In genomic region chr2:63879876-63880433, GRCh38 we compare ENCODE assay signal across 25 cellular contexts.
"Had no signal": no experiment of that assay in that cellular context is flagged by ENCODE, and none has a peak within 500 bp of the region (broad histone marks: within the 10 kb centered on the region; RNA-seq: fewer than 3 reads in every experiment).

No MANE protein-coding gene starts in this region.

- H3K27ac ChIP-seq: body of pancreas, foreskin keratinocyte, thyroid gland, upper lobe of right lung, VCaP had no signal

- H3K27me3 Mint-ChIP-seq: activated CD4-positive, alpha-beta T cell treated with anti-CD3 and anti-CD28 coated beads, Interleukin-2, amount 10 ng/mL, durations not matched to agents 7 days and 5 days; activated CD8-positive, alpha-beta memory T cell treated with anti-CD3 and anti-CD28 coated beads, Interleukin-2, amount 10 ng/mL, durations not matched to agents 7 days and 5 days; activated CD8-positive, alpha-beta T cell treated with anti-CD3 and anti-CD28 coated beads for 36 hours; activated naive CD4-positive, alpha-beta T cell treated with anti-CD3 and anti-CD28 coated beads, Interleukin-2, amount 50 U/mL, for 24 hours; dendritic cell treated with granulocyte-macrophage colony-stimulating factor and Interleukin-4, amounts not matched to agents 40 ng/mL and 50 ng/mL, for 4 days; progenitor cell of endocrine pancreas; stimulated activated naive CD8-positive, alpha-beta T cell treated with anti-CD3 and anti-CD28 coated beads, Interleukin-15, Interleukin-2, amounts not matched to agents 100 ng/mL and 50 ng/mL, for 24 hours had no signal

- H3K27ac Mint-ChIP-seq: activated CD8-positive, alpha-beta memory T cell treated with anti-CD3 and anti-CD28 coated beads, Interleukin-2, amount 10 ng/mL, durations not matched to agents 7 days and 5 days; progenitor cell of endocrine pancreas; stimulated activated naive CD8-positive, alpha-beta T cell treated with anti-CD3 and anti-CD28 coated beads, Interleukin-15, Interleukin-2, amounts not matched to agents 100 ng/mL and 50 ng/mL, for 24 hours; T-helper 2 cell treated with Interferon-gamma antibody and Interleukin-4, amounts not matched to agents 5 μg/mL and 100 μg/mL, for 36 hours had no signal

- DNase-seq: activated CD4-positive, alpha-beta T cell treated with anti-CD3 and anti-CD28 coated beads, Interleukin-2, amount 10 ng/mL, durations not matched to agents 7 days and 5 days; activated CD4-positive, CD25-positive, alpha-beta regulatory T cell treated with anti-CD3 and anti-CD28 coated beads, Interleukin-2, amount 50 U/mL, for 72 hours; activated CD8-positive, alpha-beta memory T cell treated with anti-CD3 and anti-CD28 coated beads, Interleukin-2, amount 10 ng/mL, durations not matched to agents 7 days and 5 days; activated CD8-positive, alpha-beta T cell treated with anti-CD3 and anti-CD28 coated beads for 36 hours; activated gamma-delta T cell treated with Interleukin-2 at 50 U/mL for 16 hours; activated T-cell treated with anti-CD3 and anti-CD28 coated beads for 4 hours; anterior cingulate cortex; body of pancreas; effector CD4-positive, alpha-beta T cell; erythroblast; foreskin keratinocyte; left ventricle myocardium superior; mesenchymal stem cell; mucosa of descending colon; stimulated activated CD4-positive, alpha-beta T cell treated with anti-CD3 and anti-CD28 coated beads, Interleukin-12 subunit alpha, Interleukin-12 subunit beta, amount 100 ng/mL, for 4 hours; stimulated activated CD4-positive, alpha-beta T cell treated with anti-CD3 and anti-CD28 coated beads, Interleukin-4, amount 100 ng/mL, for 4 hours; substantia nigra; thyroid gland; upper lobe of right lung had no signal

- ATAC-seq: activated CD8-positive, alpha-beta memory T cell treated with anti-CD3 and anti-CD28 coated beads, Interleukin-2, amount 10 ng/mL, durations not matched to agents 7 days and 5 days; activated CD8-positive, alpha-beta T cell treated with anti-CD3 and anti-CD28 coated beads for 36 hours; body of pancreas; foreskin keratinocyte; left ventricle myocardium superior; mucosa of descending colon; upper lobe of right lung had no signal

- H3K9me3 ChIP-seq: body of pancreas, mucosa of descending colon, thyroid gland, upper lobe of right lung had no signal

- H3K4me3 Mint-ChIP-seq: activated CD4-positive, alpha-beta T cell treated with anti-CD3 and anti-CD28 coated beads, Interleukin-2, amount 10 ng/mL, durations not matched to agents 7 days and 5 days; activated CD8-positive, alpha-beta memory T cell treated with anti-CD3 and anti-CD28 coated beads, Interleukin-2, amount 10 ng/mL, durations not matched to agents 7 days and 5 days; activated CD8-positive, alpha-beta T cell treated with anti-CD3 and anti-CD28 coated beads for 36 hours; activated naive CD4-positive, alpha-beta T cell treated with anti-CD3 and anti-CD28 coated beads, Interleukin-2, amount 50 U/mL, for 24 hours; dendritic cell treated with granulocyte-macrophage colony-stimulating factor and Interleukin-4, amounts not matched to agents 40 ng/mL and 50 ng/mL, for 4 days; stimulated activated naive CD8-positive, alpha-beta T cell treated with anti-CD3 and anti-CD28 coated beads, Interleukin-15, Interleukin-2, amounts not matched to agents 100 ng/mL and 50 ng/mL, for 24 hours; T-helper 2 cell treated with Interferon-gamma antibody and Interleukin-4, amounts not matched to agents 5 μg/mL and 100 μg/mL, for 36 hours had no signal

- H3K9me3 Mint-ChIP-seq: activated CD4-positive, alpha-beta T cell treated with anti-CD3 and anti-CD28 coated beads, Interleukin-2, amount 10 ng/mL, durations not matched to agents 7 days and 5 days; activated CD8-positive, alpha-beta T cell treated with anti-CD3 and anti-CD28 coated beads for 36 hours; activated naive CD4-positive, alpha-beta T cell treated with anti-CD3 and anti-CD28 coated beads, Interleukin-2, amount 50 U/mL, for 24 hours; dendritic cell treated with granulocyte-macrophage colony-stimulating factor and Interleukin-4, amounts not matched to agents 40 ng/mL and 50 ng/mL, for 4 days; stimulated activated naive CD8-positive, alpha-beta T cell treated with anti-CD3 and anti-CD28 coated beads, Interleukin-15, Interleukin-2, amounts not matched to agents 100 ng/mL and 50 ng/mL, for 24 hours; T-helper 2 cell treated with Interferon-gamma antibody and Interleukin-4, amounts not matched to agents 5 μg/mL and 100 μg/mL, for 36 hours had no signal

- H3K4me3 ChIP-seq: body of pancreas, mucosa of descending colon, thyroid gland, upper lobe of right lung had no signal

- H3K27me3 ChIP-seq: body of pancreas, foreskin keratinocyte, thyroid gland, upper lobe of right lung had no signal

- H3K4me1 ChIP-seq: body of pancreas had no signal
